32 cellular contexts compared by ENCODE assay signal in the genomic region with DNA sequence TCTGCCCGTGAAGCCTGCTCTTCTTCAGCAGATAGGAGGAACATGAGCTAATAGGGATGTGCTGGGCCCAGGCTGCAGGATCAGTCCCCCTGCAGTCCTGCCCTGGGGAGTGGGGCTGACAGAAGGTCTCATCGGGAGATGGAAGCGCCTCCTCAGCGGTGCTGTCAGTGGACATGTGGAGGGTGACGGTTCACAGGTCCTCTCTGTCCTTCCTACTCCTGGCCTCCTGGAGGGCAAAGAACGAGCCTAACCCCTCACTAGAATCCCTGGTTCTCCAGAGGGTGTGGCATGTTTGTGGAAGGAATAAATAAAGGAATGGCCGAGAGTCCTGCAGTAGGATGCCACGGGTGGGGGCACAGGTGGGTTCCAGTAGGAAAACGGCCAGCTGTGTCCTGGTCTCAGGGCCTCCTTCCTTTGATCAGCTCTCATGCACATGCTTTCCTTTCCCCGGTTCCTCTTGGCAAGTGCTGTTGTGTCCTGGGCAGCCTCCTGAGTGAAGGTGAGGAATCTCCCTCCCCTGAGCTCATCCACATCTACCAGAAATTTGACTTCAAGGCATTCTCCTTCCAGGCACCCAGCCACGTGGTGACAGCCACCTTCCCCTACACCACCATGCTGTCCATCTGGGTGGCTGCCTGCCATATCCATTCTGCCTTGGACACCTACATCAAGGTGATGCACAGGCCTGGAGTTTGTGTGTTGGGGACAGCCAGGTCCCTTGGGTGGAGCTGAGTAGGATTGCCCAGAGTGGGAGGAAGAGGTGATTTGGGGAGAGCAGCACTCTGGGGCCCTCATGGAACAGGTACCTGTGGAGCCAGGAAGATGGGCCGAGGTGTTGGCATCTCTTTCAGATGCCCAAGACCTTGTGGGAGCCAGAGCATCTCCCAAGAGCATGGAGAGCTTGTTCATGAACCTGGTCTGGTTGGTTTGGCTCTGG. TPM values are rescaled to one million over a fixed set of nuclear protein-coding genes. Genes with fewer than 3 reads are reported as not detected.
"Had no signal": no experiment of that assay in that cellular context is flagged by ENCODE, and none has a peak within 500 bp of the region (broad histone marks: within the 10 kb centered on the region; RNA-seq: fewer than 3 reads in every experiment).

No MANE protein-coding gene starts in this region.

- DNase-seq: activated B cell treated with CpG ODN at 0.5 μM for 24 hours; activated CD4-positive, alpha-beta T cell treated with anti-CD3 and anti-CD28 coated beads for 48 hours; activated CD4-positive, alpha-beta T cell treated with anti-CD3 and anti-CD28 coated beads, Interleukin-2, amount 50 U/mL, for 1 hour; activated CD4-positive, alpha-beta T cell treated with anti-CD3 and anti-CD28 coated beads, Interleukin-2, amount 50 U/mL, for 48 hours; activated CD8-positive, alpha-beta memory T cell treated with anti-CD3 and anti-CD28 coated beads for 24 hours; activated CD8-positive, alpha-beta T cell treated with anti-CD3 and anti-CD28 coated beads for 36 hours; activated effector memory CD4-positive, alpha-beta T cell treated with Interleukin-2 at 50 U/mL for 16 hours; activated gamma-delta T cell treated with Interleukin-2 at 50 U/mL for 16 hours; activated naive CD4-positive, alpha-beta T cell treated with anti-CD3 and anti-CD28 coated beads, Interleukin-2, amount 50 U/mL, for 16 hours; activated naive CD4-positive, alpha-beta T cell treated with Interleukin-2 at 50 U/mL for 16 hours; activated T-cell treated with anti-CD3 and anti-CD28 coated beads, Interleukin-2, amount 50 U/mL, for 4 hours; amniotic stem cell; anterior cingulate cortex; brain microvascular endothelial cell; dorsolateral prefrontal cortex; effector memory CD4-positive, alpha-beta T cell; endodermal cell; erythroblast; esophagus squamous epithelium; foreskin melanocyte; T-helper 1 cell; T-helper 17 cell; T1000; WERI-Rb-1 had no signal

- H3K27ac ChIP-seq: brain microvascular endothelial cell, coronary artery, dorsolateral prefrontal cortex, esophagus squamous epithelium, gastroesophageal sphincter, WERI-Rb-1 had no signal

- H3K27me3 ChIP-seq: brain microvascular endothelial cell, esophagus squamous epithelium had no signal

- H3K36me3 ChIP-seq: brain microvascular endothelial cell, esophagus squamous epithelium, gastroesophageal sphincter, WERI-Rb-1 had no signal

- H3K27ac Mint-ChIP-seq: activated B cell treated with CpG ODN at 0.5 μM for 24 hours; activated CD8-positive, alpha-beta T cell treated with anti-CD3 and anti-CD28 coated beads for 36 hours; activated naive CD8-positive, alpha-beta T cell; activated T-helper 17 cell treated with anti-CD3 and anti-CD28 coated beads, Interleukin-2, amount 50 U/mL, for 72 hours; dendritic cell treated with granulocyte-macrophage colony-stimulating factor and Interleukin-4, amounts not matched to agents 40 ng/mL and 50 ng/mL, for 4 days; endodermal cell; T-helper 17 cell; T-helper 2 cell treated with Interferon-gamma antibody and Interleukin-4, amounts not matched to agents 5 μg/mL and 100 μg/mL, for 36 hours had no signal

- H3K4me3 ChIP-seq: coronary artery, dorsolateral prefrontal cortex, esophagus squamous epithelium, gastroesophageal sphincter had no signal

- H3K9me3 ChIP-seq: gastroesophageal sphincter had no signal

- H3K27me3 Mint-ChIP-seq: activated B cell treated with CpG ODN at 0.5 μM for 24 hours; activated CD8-positive, alpha-beta T cell treated with anti-CD3 and anti-CD28 coated beads for 36 hours; activated naive CD8-positive, alpha-beta T cell; dendritic cell treated with granulocyte-macrophage colony-stimulating factor and Interleukin-4, amounts not matched to agents 40 ng/mL and 50 ng/mL, for 4 days; T-helper 17 cell had no signal

- H3K4me1 Mint-ChIP-seq: activated B cell treated with CpG ODN at 0.5 μM for 24 hours; central memory CD8-positive, alpha-beta T cell; endodermal cell; T-helper 17 cell had no signal

- H3K9me3 Mint-ChIP-seq: activated CD8-positive, alpha-beta T cell treated with anti-CD3 and anti-CD28 coated beads for 36 hours had no signal

- H3K36me3 Mint-ChIP-seq: activated naive CD8-positive, alpha-beta T cell had no signal

- H3K4me1 ChIP-seq: esophagus squamous epithelium, gastroesophageal sphincter had no signal

- H3K4me3 Mint-ChIP-seq: activated B cell treated with CpG ODN at 0.5 μM for 24 hours; activated CD8-positive, alpha-beta T cell treated with anti-CD3 and anti-CD28 coated beads for 36 hours; activated naive CD8-positive, alpha-beta T cell; activated T-cell treated with anti-CD3 and anti-CD28 coated beads, Interleukin-2, amount 50 U/mL, for 4 hours; activated T-helper 17 cell treated with anti-CD3 and anti-CD28 coated beads, Interleukin-2, amount 50 U/mL, for 72 hours; central memory CD8-positive, alpha-beta T cell; dendritic cell treated with granulocyte-macrophage colony-stimulating factor and Interleukin-4, amounts not matched to agents 40 ng/mL and 50 ng/mL, for 4 days; endodermal cell; T-helper 17 cell; T-helper 2 cell treated with Interferon-gamma antibody and Interleukin-4, amounts not matched to agents 5 μg/mL and 100 μg/mL, for 36 hours had no signal

RNA-seq across cellular contexts. Expression of gene ZNF492, which starts 28.6 kb away (rescaled TPM):
- total RNA-seq: astrocyte, endodermal cell had no signal
